ENCODE assay signal across 16 cellular contexts in the genomic region with DNA sequence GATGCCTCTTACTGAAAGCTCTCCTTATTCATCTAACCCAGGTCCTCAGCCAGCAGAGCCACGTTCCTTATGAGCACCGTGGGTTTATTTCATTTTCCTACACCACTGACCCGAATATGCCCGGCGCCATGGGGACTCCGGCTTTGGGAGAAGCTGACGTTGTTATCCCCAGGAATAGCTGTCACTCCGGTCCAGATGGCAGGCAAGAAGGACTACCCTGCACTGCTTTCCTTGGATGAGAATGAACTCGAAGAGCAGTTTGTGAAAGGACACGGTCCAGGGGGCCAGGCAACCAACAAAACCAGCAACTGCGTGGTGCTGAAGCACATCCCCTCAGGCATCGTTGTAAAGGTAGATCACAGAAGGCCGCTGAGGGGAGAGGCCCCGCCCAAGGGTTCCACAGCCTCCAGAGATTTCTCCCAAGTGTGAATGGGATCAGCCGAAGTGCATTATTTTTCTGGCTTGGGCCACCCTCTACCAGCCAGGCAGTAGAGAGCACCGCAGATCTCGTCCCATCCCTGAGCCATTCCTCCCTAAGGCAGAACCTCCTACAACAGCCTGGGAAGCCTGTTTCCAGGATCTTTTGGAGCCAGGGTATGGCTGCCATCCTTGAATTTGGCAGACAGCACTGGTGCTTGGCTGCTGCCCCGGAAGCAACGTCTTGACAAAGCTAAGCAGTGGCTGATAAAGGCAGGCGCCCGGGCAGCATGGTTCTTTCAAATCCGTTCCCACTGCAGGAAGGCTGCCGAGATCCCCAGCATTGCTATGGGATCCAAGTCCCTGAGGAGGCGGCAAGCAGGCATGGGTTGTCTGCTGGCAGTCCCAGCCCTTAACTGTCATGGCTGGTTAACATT. TPM values are rescaled to one million over a fixed set of nuclear protein-coding genes. Genes with fewer than 3 reads are reported as not detected.
A peak's percentile ranks its signal among the peaks of the same experiment; 100 is the strongest.
DNase-seq lines count a peak whose midpoint lies in the region; ATAC-seq, FAIRE-seq and TF ChIP-seq lines count a peak whose summit lies in the region.
"Had no signal": no experiment of that assay in that cellular context is flagged by ENCODE, and none has a peak within 500 bp of the region (broad histone marks: within the 10 kb centered on the region; RNA-seq: fewer than 3 reads in every experiment).

No MANE protein-coding gene starts in this region.

- intact Hi-C loops in IMR-90 (cut with micrococcal nuclease), result no loop called here
- intact Hi-C loops in left ventricle myocardium superior (cut with micrococcal nuclease), result no loop called here
- intact Hi-C loops in spleen (cut with DNase I; ENCODE audit: low total_unique reads), result no loop called here

- TF ChIP-seq POLR2A in IMR-90 (IDR thresholded peaks at IDR 0.05; ENCODE audit: low read depth, low read length), result no peak
- TF ChIP-seq POLR2A in spleen (IDR thresholded peaks at IDR 0.05), result no peak

- H2BK20ac ChIP-seq in IMR-90 (ENCODE audit: low read depth, low read length), result no peak overlapping the region

- H3K4me2 ChIP-seq in IMR-90 (ENCODE audit: low read depth, low read length), result no peak overlapping the region

- no peak for ATAC-seq in IMR-90 (ENCODE audit: low read depth)
- ATAC-seq in activated naive CD8-positive, alpha-beta T cell treated with anti-CD3 and anti-CD28 coated beads, Interleukin-2, amount 50 U/mL, for 24 hours, result no peak
- ATAC-seq in left ventricle myocardium superior, result peak; percentile 90
- no peak for ATAC-seq in HG02938 (IDR thresholded peaks at IDR 0.05; ENCODE audit: unreplicated experiment)
- no peak for ATAC-seq in HG03139 (IDR thresholded peaks at IDR 0.05; ENCODE audit: unreplicated experiment)
- ATAC-seq: naive thymus-derived CD4-positive, alpha-beta T cell; T-cell had no signal

- H3K27me3 Mint-ChIP-seq in activated naive CD8-positive, alpha-beta T cell treated with anti-CD3 and anti-CD28 coated beads, Interleukin-2, amount 50 U/mL, for 24 hours, result no peaks in the 10 kb centered on the region
- H3K27me3 Mint-ChIP-seq: IgD-negative memory B cell; naive thymus-derived CD4-positive, alpha-beta T cell; T-cell had no signal

- no peaks in the 10 kb centered on the region for H3K9me3 Mint-ChIP-seq in activated naive CD8-positive, alpha-beta T cell treated with anti-CD3 and anti-CD28 coated beads, Interleukin-2, amount 50 U/mL, for 24 hours
- H3K9me3 Mint-ChIP-seq: IgD-negative memory B cell; naive thymus-derived CD4-positive, alpha-beta T cell; T-cell had no signal

- in situ Hi-C loops in IMR-90 (cut with MboI; ENCODE audit: low sequenced_read_pairs), result no loop called here

- H4K5ac ChIP-seq in IMR-90 (ENCODE audit: low read depth, low read length), result no peak overlapping the region

- no peak overlapping the region for H3K18ac ChIP-seq in IMR-90 (ENCODE audit: low read depth, low read length)

- POLR2A ChIA-PET in IMR-90 (lab: Charles Lee; ENCODE audit: unreplicated experiment), result no interaction called here

- no peak overlapping the region for H2AFZ ChIP-seq in IMR-90 (replicated peaks; ENCODE audit: low read length, poor library complexity)

- FAIRE-seq in RCC 7860 (lab: Jason Lieb, UNC), result no peak
- FAIRE-seq: endometrium, GM19239 had no signal

- H3K4me3 ChIP-seq in IMR-90 (ENCODE audit: insufficient read depth, low read depth, low read length), result no peak overlapping the region
- H3K4me3 ChIP-seq in spleen, result no peak overlapping the region
- H3K4me3 ChIP-seq: HAP-1 had no signal

- TF ChIP-seq CTCF in IMR-90 (conservative IDR thresholded peaks at IDR 0.05; ENCODE audit: low read depth, low read length) (no peak), spleen (IDR thresholded peaks at IDR 0.05 in 8 of 11, conservative IDR thresholded peaks at IDR 0.05 in 3 of 11) (no peak)

- no peak overlapping the region for H3K4me3 Mint-ChIP-seq in activated naive CD8-positive, alpha-beta T cell treated with anti-CD3 and anti-CD28 coated beads, Interleukin-2, amount 50 U/mL, for 24 hours
- H3K4me3 Mint-ChIP-seq: naive thymus-derived CD4-positive, alpha-beta T cell; T-cell had no signal

- no peak overlapping the region for H4K8ac ChIP-seq in IMR-90 (ENCODE audit: low read depth in 2 of 2, low read length in 2 of 2)

- peak overlapping the region; percentile 35 for H3K27ac Mint-ChIP-seq in activated naive CD8-positive, alpha-beta T cell treated with anti-CD3 and anti-CD28 coated beads, Interleukin-2, amount 50 U/mL, for 24 hours
- H3K27ac Mint-ChIP-seq: IgD-negative memory B cell, T-cell had no signal

- H3K27me3 ChIP-seq in IMR-90 (ENCODE audit: control insufficient read depth, insufficient read depth, low read length), result no peaks in the 10 kb centered on the region
- H3K27me3 ChIP-seq in spleen (replicated peaks in 1 of 7), result no peaks in the 10 kb centered on the region

- no peak overlapping the region for H2AK5ac ChIP-seq in IMR-90 (ENCODE audit: low read depth, low read length)

- dilution Hi-C loops in IMR-90 (cut with HindIII; ENCODE audit: low sequenced_read_pairs, unreplicated experiment), result no loop called here

- no peak overlapping the region for H3K23ac ChIP-seq in IMR-90 (ENCODE audit: low read depth, low read length)

- H4K20me1 ChIP-seq in IMR-90 (ENCODE audit: insufficient read depth, low read length), result peaks cover 32% of the 10 kb centered on the region

- H3K9me3 ChIP-seq in IMR-90 (ENCODE audit: control insufficient read depth, insufficient read depth, low read length) (no peaks in the 10 kb centered on the region), spleen (no peaks in the 10 kb centered on the region)
- H3K9me3 ChIP-seq: Caco-2, HAP-1 had no signal

- BruUV-seq in IMR-90 (replicated peaks; lab: Mats Ljungman, UMichigan), result no TSS peak

- CTCF ChIA-PET in IMR-90 (lab: Yijun Ruan, JAX), result interaction anchor here (0.7 kb wide), 1 partner anchor 16 kb away, joined by 3 read pairs; no protein-coding TSS in a partner anchor

- no peak overlapping the region for H3K27ac ChIP-seq in IMR-90 (ENCODE audit: insufficient read depth, low read length)
- no peak overlapping the region for H3K27ac ChIP-seq in spleen

- WGBS in IMR-90 (ENCODE audit: extremely low coverage in 2 of 2, insufficient read length in 1 of 2), 2 experiments, result 90% methylated on average over 13 of the region's 24 CpGs; no CpG with 5 or more reads in 1 of the 2 experiments
- WGBS in spleen, 5 donors, result 89 to 95% (median 90%) methylated on average over 24 of the region's 24 CpGs

- peak overlapping the region; percentile 39 for H2AK9ac ChIP-seq in IMR-90 (replicated peaks; ENCODE audit: low read depth, low read length, poor library complexity)

- peaks cover 21 to 63% of the 10 kb centered on the region in 2 experiments for H3K79me1 ChIP-seq in IMR-90 (ENCODE audit: low read depth in 1 of 2, low read length in 2 of 2)

- H3K36me3 Mint-ChIP-seq in activated naive CD8-positive, alpha-beta T cell treated with anti-CD3 and anti-CD28 coated beads, Interleukin-2, amount 50 U/mL, for 24 hours (ENCODE audit: low read depth), result peaks cover 28% of the 10 kb centered on the region

- no peak overlapping the region for H2BK15ac ChIP-seq in IMR-90 (ENCODE audit: low read depth, low read length)

- no peak overlapping the region for H3K56ac ChIP-seq in IMR-90 (ENCODE audit: extremely low read depth, insufficient read depth, low read length)

- H3K36me3 ChIP-seq in IMR-90 (ENCODE audit: control insufficient read depth, insufficient read depth, low read length), result peaks cover 40% of the 10 kb centered on the region
- H3K36me3 ChIP-seq in spleen, result peaks cover 0 to 90% (median 60%) of the 10 kb centered on the region in 6 donors

- H3K4me1 Mint-ChIP-seq in activated naive CD8-positive, alpha-beta T cell treated with anti-CD3 and anti-CD28 coated beads, Interleukin-2, amount 50 U/mL, for 24 hours, result peaks cover 33% of the 10 kb centered on the region

- no peak overlapping the region for H3K9ac ChIP-seq in IMR-90 (ENCODE audit: low read depth, low read length)

- no peak overlapping the region for H3K14ac ChIP-seq in IMR-90 (replicated peaks; ENCODE audit: low read depth, low read length)

- TF ChIP-seq RAD21 in IMR-90 (IDR thresholded peaks at IDR 0.05; ENCODE audit: low read length), result no peak

- H3K4ac ChIP-seq in IMR-90 (ENCODE audit: low read depth, low read length), result no peak overlapping the region

- H3K4me1 ChIP-seq in IMR-90 (ENCODE audit: control insufficient read depth, insufficient read depth, low read length), result peaks cover 1% of the 10 kb centered on the region; the same call in 1 of the 2 replicates
- peaks cover 0 to 23% (median 14%) of the 10 kb centered on the region in 6 donors for H3K4me1 ChIP-seq in spleen

- H2BK5ac ChIP-seq in IMR-90 (ENCODE audit: low read depth, low read length, poor library complexity, severe bottlenecking), result no peak overlapping the region

- H4K91ac ChIP-seq in IMR-90 (ENCODE audit: insufficient read depth, low read depth, low read length), result no peak overlapping the region

- peaks cover 6% of the 10 kb centered on the region for H3K9me1 ChIP-seq in IMR-90 (ENCODE audit: insufficient read depth, low read length)

- H2BK120ac ChIP-seq in IMR-90 (ENCODE audit: low read depth, low read length), result no peak overlapping the region

- DNase-seq in IMR-90 (no peak), left ventricle myocardium superior (peak; percentile 79), spleen (peak; percentile 30), foreskin melanocyte (no peak), RCC 7860 (ENCODE audit: low spot score) (no peak)
- no peak for DNase-seq in activated naive CD8-positive, alpha-beta T cell treated with anti-CD3 and anti-CD28 coated beads, Interleukin-2, amount 50 U/mL, for 24 hours
- DNase-seq: activated CD4-positive, alpha-beta T cell treated with anti-CD3 and anti-CD28 coated beads, Interleukin-2, amount 50 U/mL, for 48 hours; Caco-2; naive thymus-derived CD4-positive, alpha-beta T cell; T-cell had no signal

TF ChIP-seq in IMR-90, 13 proteins besides CTCF, POLR2A, EP300 and RAD21 (continues in another document):
- TF ChIP-seq NFE2L2 (IDR thresholded peaks at IDR 0.05; ENCODE audit: low read depth, low read length), result no peak

RNA-seq across cellular contexts. Expression of gene CDK2AP1, which starts 17.8 kb away (rescaled TPM):
- 137 and 265 TPM in 2 replicates for total RNA-seq in IMR-90 (2012; rRNA removed)
- 261 and 293 TPM in 2 replicates for polyA plus RNA-seq in IMR-90 (2012; rRNA removed)
- polyA plus RNA-seq in IMR-90 (2012; cell fraction: cytosol; rRNA removed), result 96.9 and 101 TPM in 2 replicates
- polyA plus RNA-seq in IMR-90 (2012; cell fraction: nucleus; rRNA removed; ENCODE audit: low replicate concordance), result 25.9 and 84.0 TPM in 2 replicates
- 73.1 TPM for total RNA-seq in left ventricle myocardium superior
- 10 to 100 TPM; 40.9 to 91.1 (median 68.2) TPM for total RNA-seq in spleen
- 10 to 100 TPM; 50.5 to 97.1 (median 69.2) TPM for polyA plus RNA-seq in spleen

RNA-seq across cellular contexts. Expression of gene MTRFR, which starts 20.6 kb away (rescaled TPM):
- total RNA-seq in IMR-90 (2012; rRNA removed), result 10.2 and 12.2 TPM in 2 replicates
- 7.2 and 8.6 TPM in 2 replicates for polyA plus RNA-seq in IMR-90 (2012; rRNA removed)
- 10.9 and 17.8 TPM in 2 replicates for polyA plus RNA-seq in IMR-90 (2012; cell fraction: cytosol; rRNA removed)
- 3.6 and 4.0 TPM in 2 replicates for polyA plus RNA-seq in IMR-90 (2012; cell fraction: nucleus; rRNA removed; ENCODE audit: low replicate concordance)
- total RNA-seq in left ventricle myocardium superior, result 9.6 TPM
- 10 to 100 TPM; 11.9 to 21.0 (median 14.8) TPM for total RNA-seq in spleen
- polyA plus RNA-seq in spleen, result 10 to 100 TPM; 15.8 to 17.4 (median 17.3) TPM

RNA-seq across cellular contexts. Expression of gene MPHOSPH9, which starts 20.9 kb away (rescaled TPM):
- 17.0 and 30.8 TPM in 2 replicates for total RNA-seq in IMR-90 (2012; rRNA removed)
- polyA plus RNA-seq in IMR-90 (2012; rRNA removed), result 7.6 and 8.3 TPM in 2 replicates
- 1.4 and 1.9 TPM in 2 replicates for polyA plus RNA-seq in IMR-90 (2012; cell fraction: cytosol; rRNA removed)
- 4.3 and 23.9 TPM in 2 replicates for polyA plus RNA-seq in IMR-90 (2012; cell fraction: nucleus; rRNA removed; ENCODE audit: low replicate concordance)
- total RNA-seq in left ventricle myocardium superior, result 27.7 TPM
- total RNA-seq in spleen, result 10 to 100 TPM; 34.6 to 97.3 (median 43.8) TPM
- 1 to 10 TPM; 7.1 to 8.2 (median 7.2) TPM for polyA plus RNA-seq in spleen

Comparison
In these comparisons a context has a peak if more than half of its experiments do, and no peak if none do; other contexts are left out.
1. DNase-seq: peak in left ventricle myocardium superior (single experiment) and spleen (single experiment); none in IMR-90 (single experiment), activated naive CD8-positive, alpha-beta T cell treated with anti-CD3 and anti-CD28 coated beads, Interleukin-2, amount 50 U/mL, for 24 hours (single experiment), foreskin melanocyte (single experiment) and RCC 7860 (single experiment).